2 cellular contexts compared by ENCODE assay signal in the genomic region with DNA sequence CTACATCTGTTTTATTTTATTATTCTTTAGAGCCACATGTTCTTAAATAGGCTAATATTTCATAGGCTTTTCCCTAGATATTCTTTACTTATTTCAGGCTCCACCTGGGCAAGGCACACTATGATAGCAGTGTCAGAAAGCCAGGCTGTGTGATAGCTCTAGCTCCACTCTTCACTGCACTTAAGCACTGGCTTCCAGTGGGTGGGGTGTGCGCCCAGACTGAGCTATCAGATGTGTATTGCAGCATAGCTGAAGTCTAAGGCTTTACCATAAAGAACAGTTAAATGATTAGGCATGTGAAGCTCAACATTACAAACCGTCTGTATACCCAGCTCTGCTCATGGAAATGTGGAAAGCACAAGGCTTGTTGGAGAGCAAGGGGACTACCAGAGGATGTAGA.
TF ChIP-seq lines count a peak whose summit lies in the region.

No MANE protein-coding gene starts in this region.

TF ChIP-seq in SK-N-SH treated with all-trans-retinoic acid at 6 μM for 48 hours, 23 proteins besides CTCF, POLR2A, EP300 and RAD21 (continued from another document):
- TF ChIP-seq CREB5 (CRISPR knock-in tag; IDR thresholded peaks at IDR 0.05; ENCODE audit: low read depth): no peak
- no peak for TF ChIP-seq ZC3H10 (CRISPR knock-in tag; IDR thresholded peaks at IDR 0.05)
- no peak for TF ChIP-seq RARB (CRISPR knock-in tag; IDR thresholded peaks at IDR 0.05)
- TF ChIP-seq TCF4 (CRISPR knock-in tag; IDR thresholded peaks at IDR 0.05; ENCODE audit: borderline replicate concordance): no peak
- no peak for TF ChIP-seq CSDC2 (CRISPR knock-in tag; IDR thresholded peaks at IDR 0.05)
- TF ChIP-seq ZNF565 (CRISPR knock-in tag; conservative IDR thresholded peaks at IDR 0.05; ENCODE audit: low read depth): no peak
- no peak for TF ChIP-seq GLIS3 (CRISPR knock-in tag; IDR thresholded peaks at IDR 0.05)
- no peak for TF ChIP-seq SNAI2 (CRISPR knock-in tag; IDR thresholded peaks at IDR 0.05)
- no peak for TF ChIP-seq OSR1 (CRISPR knock-in tag; IDR thresholded peaks at IDR 0.05)
- TF ChIP-seq ESRRG (CRISPR knock-in tag; IDR thresholded peaks at IDR 0.05): no peak
- TF ChIP-seq, protein P1, sequence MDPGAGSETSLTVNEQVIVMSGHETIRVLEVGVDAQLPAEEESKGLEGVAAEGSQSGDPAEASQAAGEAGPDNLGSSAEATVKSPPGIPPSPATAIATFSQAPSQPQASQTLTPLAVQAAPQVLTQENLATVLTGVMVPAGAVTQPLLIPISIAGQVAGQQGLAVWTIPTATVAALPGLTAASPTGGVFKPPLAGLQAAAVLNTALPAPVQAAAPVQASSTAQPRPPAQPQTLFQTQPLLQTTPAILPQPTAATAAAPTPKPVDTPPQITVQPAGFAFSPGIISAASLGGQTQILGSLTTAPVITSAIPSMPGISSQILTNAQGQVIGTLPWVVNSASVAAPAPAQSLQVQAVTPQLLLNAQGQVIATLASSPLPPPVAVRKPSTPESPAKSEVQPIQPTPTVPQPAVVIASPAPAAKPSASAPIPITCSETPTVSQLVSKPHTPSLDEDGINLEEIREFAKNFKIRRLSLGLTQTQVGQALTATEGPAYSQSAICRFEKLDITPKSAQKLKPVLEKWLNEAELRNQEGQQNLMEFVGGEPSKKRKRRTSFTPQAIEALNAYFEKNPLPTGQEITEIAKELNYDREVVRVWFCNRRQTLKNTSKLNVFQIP (CRISPR knock-in tag; IDR thresholded peaks at IDR 0.05; ENCODE audit: borderline replicate concordance, low read depth): no peak
- TF ChIP-seq ARNTL (CRISPR knock-in tag; IDR thresholded peaks at IDR 0.05; ENCODE audit: borderline replicate concordance, low read depth): no peak
- TF ChIP-seq PPARA (CRISPR knock-in tag; IDR thresholded peaks at IDR 0.05; ENCODE audit: borderline replicate concordance): no peak
- TF ChIP-seq PATZ1 (CRISPR knock-in tag; IDR thresholded peaks at IDR 0.05; ENCODE audit: borderline replicate concordance): no peak

TF ChIP-seq in SK-N-SH, 30 proteins besides CTCF, POLR2A, EP300 and RAD21 (continued from another document):
- TF ChIP-seq REST (IDR thresholded peaks at IDR 0.05; ENCODE audit: low read depth, low read length) (no peak), FOXJ3 (CRISPR knock-in tag; IDR thresholded peaks at IDR 0.05) (no peak)
